In genomic region chr20:38828514-38829295, GRCh38 we compare ENCODE assay signal across 17 cellular contexts. TPM values are rescaled to one million over a fixed set of nuclear protein-coding genes. Genes with fewer than 3 reads are reported as not detected.
DNase-seq lines count a peak whose midpoint lies in the region; ATAC-seq and TF ChIP-seq lines count a peak whose summit lies in the region.
"Had no signal": no experiment of that assay in that cellular context is flagged by ENCODE, and none has a peak within 500 bp of the region (broad histone marks: within the 10 kb centered on the region; RNA-seq: fewer than 3 reads in every experiment).

No MANE protein-coding gene starts in this region.

- TF ChIP-seq CTCF in OCI-LY1 (IDR thresholded peaks at IDR 0.05; ENCODE audit: low read length) (no peak), neural crest cell (conservative IDR thresholded peaks at IDR 0.05) (no peak)

- H3K4me3 Mint-ChIP-seq in activated CD4-positive, alpha-beta T cell treated with anti-CD3 and anti-CD28 coated beads, Interleukin-2, amount 10 ng/mL, durations not matched to agents 24 days and 14 days, result peak overlapping the region; percentile 34
- H3K4me3 Mint-ChIP-seq in neural crest cell, result no peak overlapping the region

- DNase-seq in activated CD4-positive, alpha-beta T cell treated with anti-CD3 and anti-CD28 coated beads, Interleukin-2, amount 10 ng/mL, durations not matched to agents 24 days and 14 days, result no peak
- DNase-seq in activated CD4-positive, alpha-beta T cell treated with anti-CD3 and anti-CD28 coated beads for 4 hours, result no peak
- no peak for DNase-seq in neural crest cell (ENCODE audit: low read depth, low spot score)
- DNase-seq in DMS53 (lab: John Stamatoyannopoulos, UW), result no peak
- DNase-seq in NK-92 (lab: John Stamatoyannopoulos, UW; ENCODE audit: unreplicated experiment), result no peak
- DNase-seq: activated CD4-positive, alpha-beta T cell treated with anti-CD3 and anti-CD28 coated beads for 48 hours; cerebellar nuclear complex; erythroblast; MM.1S; NCI-H2029; NCI-H748 treated with DMSO at 0.1 percent for 48 hours had no signal

- peaks cover 85% of the 10 kb centered on the region for H3K36me3 Mint-ChIP-seq in activated CD4-positive, alpha-beta T cell treated with anti-CD3 and anti-CD28 coated beads, Interleukin-2, amount 10 ng/mL, durations not matched to agents 24 days and 14 days (ENCODE audit: low read depth)
- H3K36me3 Mint-ChIP-seq in neural crest cell (ENCODE audit: low read depth), result no peaks in the 10 kb centered on the region

- H3K27ac ChIP-seq in OCI-LY1 (ENCODE audit: low read depth, low read length, poor library complexity, severe bottlenecking), result peak overlapping the region; percentile 25
- H3K27ac ChIP-seq in cingulate gyrus (ENCODE audit: low read depth, low read length), result peak overlapping the region; percentile 44
- H3K27ac ChIP-seq: RWPE1 had no signal

- H3K9me3 ChIP-seq in OCI-LY1 (ENCODE audit: low read length), result no peaks in the 10 kb centered on the region

- H3K9me3 Mint-ChIP-seq in activated CD4-positive, alpha-beta T cell treated with anti-CD3 and anti-CD28 coated beads, Interleukin-2, amount 10 ng/mL, durations not matched to agents 24 days and 14 days, result peaks cover 3% of the 10 kb centered on the region
- no peaks in the 10 kb centered on the region for H3K9me3 Mint-ChIP-seq in neural crest cell
- H3K9me3 Mint-ChIP-seq: nephron; T-helper 1 cell treated with Interleukin-12 subunit alpha and Interleukin-12 subunit beta and Interleukin-4 antibody, amounts not matched to agents 30 μg/mL and 1 μg/mL, for 36 hours had no signal

- H3K4me2 ChIP-seq in OCI-LY1 (ENCODE audit: low read length), result no peak overlapping the region

- no peak overlapping the region for H3K4me3 ChIP-seq in OCI-LY1 (ENCODE audit: low read depth, low read length, poor library complexity, severe bottlenecking)

- H3K4me1 ChIP-seq in OCI-LY1 (ENCODE audit: insufficient read depth, low read length, severe bottlenecking), result peaks cover 38% of the 10 kb centered on the region

- no peaks in the 10 kb centered on the region for H4K20me1 ChIP-seq in OCI-LY1 (ENCODE audit: insufficient read depth, low read length)

- intact Hi-C loops in activated CD4-positive, alpha-beta T cell treated with anti-CD3 and anti-CD28 coated beads, Interleukin-2, amount 10 ng/mL, durations not matched to agents 24 days and 14 days (cut with micrococcal nuclease), result loop anchor here (2.0 kb wide), 1 partner anchor 14 kb away; no protein-coding TSS in a partner anchor

- H3K27me3 ChIP-seq in OCI-LY1 (ENCODE audit: insufficient read depth, low read length), result no peaks in the 10 kb centered on the region

- H3K27ac Mint-ChIP-seq in activated CD4-positive, alpha-beta T cell treated with anti-CD3 and anti-CD28 coated beads, Interleukin-2, amount 10 ng/mL, durations not matched to agents 24 days and 14 days, result peak overlapping the region; percentile 95
- peak overlapping the region; percentile 87 for H3K27ac Mint-ChIP-seq in neural crest cell (ENCODE audit: unreplicated experiment)
- H3K27ac Mint-ChIP-seq: nephron had no signal

- no peaks in the 10 kb centered on the region for H3K9me2 ChIP-seq in OCI-LY1 (ENCODE audit: low read depth, low read length)

- H3K9ac ChIP-seq in OCI-LY1 (ENCODE audit: low read length), result no peak overlapping the region

- no peaks in the 10 kb centered on the region for H3K27me3 Mint-ChIP-seq in activated CD4-positive, alpha-beta T cell treated with anti-CD3 and anti-CD28 coated beads, Interleukin-2, amount 10 ng/mL, durations not matched to agents 24 days and 14 days
- H3K27me3 Mint-ChIP-seq in neural crest cell (ENCODE audit: low read depth), result peaks cover 6% of the 10 kb centered on the region

- H3F3A ChIP-seq in OCI-LY1 (ENCODE audit: insufficient read depth, low read length), result no peaks in the 10 kb centered on the region

- H2AFZ ChIP-seq in OCI-LY1 (ENCODE audit: low read length), result no peak overlapping the region

- peaks cover 81% of the 10 kb centered on the region for H3K36me3 ChIP-seq in OCI-LY1 (ENCODE audit: insufficient read depth, low read length)

- H3K79me2 ChIP-seq in OCI-LY1 (ENCODE audit: insufficient read depth, low read length), result peaks cover 45% of the 10 kb centered on the region

- peaks cover 78% of the 10 kb centered on the region for H3K4me1 Mint-ChIP-seq in activated CD4-positive, alpha-beta T cell treated with anti-CD3 and anti-CD28 coated beads, Interleukin-2, amount 10 ng/mL, durations not matched to agents 24 days and 14 days
- H3K4me1 Mint-ChIP-seq in neural crest cell, result peaks cover 19% of the 10 kb centered on the region

- ATAC-seq in GM21576 (IDR thresholded peaks at IDR 0.05; ENCODE audit: unreplicated experiment), result no peak

RNA-seq across cellular contexts. Expression of gene PPP1R16B, which starts 23.2 kb away (rescaled TPM):
- total RNA-seq in activated CD4-positive, alpha-beta T cell treated with anti-CD3 and anti-CD28 coated beads, Interleukin-2, amount 10 ng/mL, durations not matched to agents 24 days and 14 days, result 133 TPM in 2 replicates
- 0.30 and 0.57 TPM in 2 replicates for total RNA-seq in neural crest cell

Comparison
In these comparisons a context has a peak if more than half of its experiments do, and no peak if none do; other contexts are left out.
1. RNA of gene PPP1R16B, which starts 23.2 kb away (total RNA-seq): 133 TPM in activated CD4-positive, alpha-beta T cell treated with anti-CD3 and anti-CD28 coated beads, Interleukin-2, amount 10 ng/mL, durations not matched to agents 24 days and 14 days; 0.30 to 0.57 TPM in neural crest cell; every median in the first group is over 10 times any median in the second.